2 cellular contexts compared by ENCODE assay signal in genomic region chr1:170547255-170547654, GRCh38.
TF ChIP-seq lines count a peak whose summit lies in the region.

No MANE protein-coding gene starts in this region.

TF ChIP-seq in HEK293, 187 proteins besides CTCF, POLR2A, EP300 and RAD21:
- TF ChIP-seq ZNF169 (tag by site-specific recombination; IDR thresholded peaks at IDR 0.05) (peak; percentile 71; the same call in 1 of the 2 replicates), ZBTB8A (tag by site-specific recombination; IDR thresholded peaks at IDR 0.05) (no peak), OSR2 (tag by site-specific recombination; IDR thresholded peaks at IDR 0.05) (peak; percentile 61)

TF ChIP-seq in GM12878, 131 proteins besides CTCF, POLR2A, EP300 and RAD21:
- TF ChIP-seq HCFC1 (IDR thresholded peaks at IDR 0.05; ENCODE audit: low read length), result no peak
- TF ChIP-seq MYC (IDR thresholded peaks at IDR 0.05; ENCODE audit: insufficient read depth, insufficient read length, insufficient replicate concordance, low read length, severe bottlenecking), result no peak
- no peak for TF ChIP-seq CREM (IDR thresholded peaks at IDR 0.05; ENCODE audit: low read depth)
- TF ChIP-seq CBX5 (IDR thresholded peaks at IDR 0.05; ENCODE audit: low read depth), result no peak
- TF ChIP-seq ZNF592 (IDR thresholded peaks at IDR 0.05), result no peak
- no peak for TF ChIP-seq IRF5 (IDR thresholded peaks at IDR 0.05; ENCODE audit: borderline replicate concordance)
- no peak for TF ChIP-seq TBL1XR1 (IDR thresholded peaks at IDR 0.05; ENCODE audit: low read depth, low read length)
- TF ChIP-seq NR2C1 (IDR thresholded peaks at IDR 0.05), result no peak
- no peak for TF ChIP-seq SPI1 (IDR thresholded peaks at IDR 0.05; ENCODE audit: borderline replicate concordance, insufficient read depth, low read depth, low read length)
- no peak for TF ChIP-seq ZBTB33 (IDR thresholded peaks at IDR 0.05)
- TF ChIP-seq CBFB (IDR thresholded peaks at IDR 0.05; ENCODE audit: low read depth), result no peak
- no peak for TF ChIP-seq YY1 (IDR thresholded peaks at IDR 0.05; ENCODE audit: low read depth, low read length)
- TF ChIP-seq ATF7 (IDR thresholded peaks at IDR 0.05; ENCODE audit: low read depth), result no peak
- no peak for TF ChIP-seq GATAD2B (conservative IDR thresholded peaks at IDR 0.05; ENCODE audit: low read depth)
- no peak for TF ChIP-seq PRDM15 (CRISPR knock-in tag; IDR thresholded peaks at IDR 0.05)
- TF ChIP-seq ZNF687 (IDR thresholded peaks at IDR 0.05), result no peak
- no peak for TF ChIP-seq MEF2B (IDR thresholded peaks at IDR 0.05; ENCODE audit: partially characterized antibody, poor library complexity, severe bottlenecking)
- no peak for TF ChIP-seq REST (IDR thresholded peaks at IDR 0.05; ENCODE audit: low read depth, low read length)
